ENCODE assay signal across 1 cellular context in genomic region chr22:23089010-23089409, GRCh38.
TF ChIP-seq lines count a peak whose summit lies in the region.

No MANE protein-coding gene starts in this region.

TF ChIP-seq in HCT116, 20 proteins besides CTCF, POLR2A, EP300 and RAD21 (continued from another document):
- TF ChIP-seq REST (IDR thresholded peaks at IDR 0.05; ENCODE audit: low read depth): no peak
- no peak for TF ChIP-seq EZH2 (IDR thresholded peaks at IDR 0.05)
- no peak for TF ChIP-seq POLR2AphosphoS5 (IDR thresholded peaks at IDR 0.05; ENCODE audit: low read depth, low read length)
